In genomic region chr15:69976366-69976994, GRCh38 we compare ENCODE assay signal across 8 cellular contexts.
DNase-seq lines count a peak whose midpoint lies in the region; ATAC-seq and TF ChIP-seq lines count a peak whose summit lies in the region.

No MANE protein-coding gene starts in this region.

- TF ChIP-seq CTCF in fibroblast of the aortic adventitia (IDR thresholded peaks at IDR 0.05; ENCODE audit: insufficient read depth, low read length) (no peak), GM10248 (IDR thresholded peaks at IDR 0.05; ENCODE audit: control extremely low read depth, extremely low read depth, low read depth, missing control alignments) (no peak)

- CTCF ChIA-PET in GM10248 (lab: Yijun Ruan, JAX), result interaction anchor here (1.2 to 1.5 kb wide), 5 partner anchors 10 to 491 kb away, joined by 3 to 6 read pairs (median 4); partner anchors contain the start of gene TLE3

- H3K4me3 ChIP-seq in fibroblast of the aortic adventitia (ENCODE audit: low read depth, low read length), result no peak overlapping the region

- ATAC-seq in Right ventricle myocardium superior (ENCODE audit: poor library complexity), result peak; percentile 59
- no peak for ATAC-seq in left cardiac atrium

- intact Hi-C loops in Right ventricle myocardium superior (cut with DNase I), result no loop called here
- intact Hi-C loops in left cardiac atrium (cut with DNase I), result no loop called here

- POLR2A ChIA-PET in GM10248 (lab: Yijun Ruan, JAX), result no interaction called here

- DNase-seq in Right ventricle myocardium superior (no peak), left cardiac atrium (no peak), fibroblast of the aortic adventitia (ENCODE audit: low read depth) (peak; percentile 54), GM10248 (ENCODE audit: extremely low spot score) (no peak), SKM-1 (lab: John Stamatoyannopoulos, UW; ENCODE audit: unreplicated experiment) (no peak), NCI-H1436 treated with DMSO at 0.1 percent for 48 hours (lab: John Stamatoyannopoulos, UW) (no peak)
- DNase-seq in activated CD4-positive, alpha-beta T cell treated with anti-CD3 and anti-CD28 coated beads, Interleukin-2, amount 50 U/mL, for 24 hours (ENCODE audit: low read depth in 1 of 2, low spot score in 1 of 2), result peak; percentile 8 to 25
- peak; percentile 61 for DNase-seq in stimulated activated CD4-positive, alpha-beta T cell treated with anti-CD3 and anti-CD28 coated beads, Interleukin-1b, Interleukin-23, amount 100 ng/mL, for 48 hours

Comparison
In these comparisons a context has a peak if more than half of its experiments do, and no peak if none do; other contexts are left out.
1. DNase-seq: peak in activated CD4-positive, alpha-beta T cell treated with anti-CD3 and anti-CD28 coated beads, Interleukin-2, amount 50 U/mL, for 24 hours (2 of 2), fibroblast of the aortic adventitia (single experiment) and stimulated activated CD4-positive, alpha-beta T cell treated with anti-CD3 and anti-CD28 coated beads, Interleukin-1b, Interleukin-23, amount 100 ng/mL, for 48 hours (single experiment); none in Right ventricle myocardium superior (single experiment), left cardiac atrium (single experiment), GM10248 (single experiment), SKM-1 (single experiment) and NCI-H1436 treated with DMSO at 0.1 percent for 48 hours (single experiment).